18 cellular contexts compared by ENCODE assay signal in genomic region chr3:89172150-89172549, GRCh38.
DNase-seq lines count a peak whose midpoint lies in the region; ATAC-seq and TF ChIP-seq lines count a peak whose summit lies in the region.
"Had no signal": no experiment of that assay in that cellular context is flagged by ENCODE, and none has a peak within 500 bp of the region (broad histone marks: within the 10 kb centered on the region; RNA-seq: fewer than 3 reads in every experiment).

No MANE protein-coding gene starts in this region.

- H3K18ac ChIP-seq in H9 (ENCODE audit: insufficient read length, low read depth, low read length) (no peak overlapping the region), trophoblast cell (ENCODE audit: low read length) (no peak overlapping the region)

- no peaks in the 10 kb centered on the region; the same call in 1 of the 2 replicates for H3K4me1 ChIP-seq in H9 (ENCODE audit: insufficient read depth, low read length)
- H3K4me1 ChIP-seq in iPS-18a (ENCODE audit: control insufficient read depth, low read depth, low read length), result peaks cover 30% of the 10 kb centered on the region
- H3K4me1 ChIP-seq in trophoblast cell (ENCODE audit: control insufficient read depth in 1 of 2, insufficient read depth in 2 of 2, low read length in 2 of 2), result no peaks in the 10 kb centered on the region
- H3K4me1 ChIP-seq in A673 (ENCODE audit: insufficient read depth, low read length, poor library complexity, severe bottlenecking), result peaks cover 32% of the 10 kb centered on the region

- peaks cover 0 to 4% (median 0%) of the 10 kb centered on the region in 3 experiments; a peak in 1 of 7 replicates for H3K36me3 Mint-ChIP-seq in H9 (ENCODE audit: insufficient read depth in 1 of 3, low read depth in 3 of 3)
- H3K36me3 Mint-ChIP-seq: CD4-positive, CD25-positive, alpha-beta regulatory T cell had no signal

- ATAC-seq in HG03521 (IDR thresholded peaks at IDR 0.05; ENCODE audit: unreplicated experiment), result no peak
- ATAC-seq: HCT116 had no signal

- H3K9me3 ChIP-seq in H9 (ENCODE audit: control insufficient read depth, low read depth, low read length) (no peaks in the 10 kb centered on the region), iPS-18a (ENCODE audit: control insufficient read depth, low read depth, low read length) (no peaks in the 10 kb centered on the region), trophoblast cell (ENCODE audit: insufficient read depth, low read depth, low read length) (no peaks in the 10 kb centered on the region), A673 (ENCODE audit: low read depth, low read length, poor library complexity, severe bottlenecking) (no peaks in the 10 kb centered on the region)

- intact Hi-C loops in A673 (cut with micrococcal nuclease; ENCODE audit: unreplicated experiment), result no loop called here

- H3T11ph ChIP-seq in H9 (ENCODE audit: low read length), result no peak overlapping the region

- H3K4me3 ChIP-seq in iPS-18a (ENCODE audit: low read length) (no peak overlapping the region), trophoblast cell (ENCODE audit: low read depth, low read length) (no peak overlapping the region), A673 (ENCODE audit: low read depth, low read length, poor library complexity, severe bottlenecking) (no peak overlapping the region)

- no peaks in the 10 kb centered on the region for H4K20me1 ChIP-seq in H9 (ENCODE audit: control insufficient read depth, insufficient read depth, insufficient read length)

- H3K4me1 Mint-ChIP-seq in H9, result peaks cover 28 to 38% of the 10 kb centered on the region in 2 experiments
- H3K4me1 Mint-ChIP-seq: CD4-positive, CD25-positive, alpha-beta regulatory T cell had no signal

- H3K27ac Mint-ChIP-seq in H9, result peak overlapping the region; percentile 40 to 93 (median 42); a peak in 4 of 7 replicates
- H3K27ac Mint-ChIP-seq: CD4-positive, CD25-positive, alpha-beta regulatory T cell had no signal

- no peaks in the 10 kb centered on the region for H3K23me2 ChIP-seq in H9 (ENCODE audit: insufficient read length, low read depth, low read length, poor library complexity, severe bottlenecking)

- no peak overlapping the region for H3K4me3 Mint-ChIP-seq in H9
- H3K4me3 Mint-ChIP-seq: CD4-positive, CD25-positive, alpha-beta regulatory T cell had no signal

- H3K79me1 ChIP-seq in H9 (ENCODE audit: insufficient read depth, low read depth, low read length, poor library complexity, severe bottlenecking), result no peaks in the 10 kb centered on the region
- H3K79me1 ChIP-seq in trophoblast cell (ENCODE audit: low read length), result no peaks in the 10 kb centered on the region

- no peak overlapping the region for H3K23ac ChIP-seq in H9 (ENCODE audit: insufficient read length, low read depth, low read length)
- H3K23ac ChIP-seq in trophoblast cell (ENCODE audit: low read length), result no peak overlapping the region

- H4K91ac ChIP-seq in H9 (ENCODE audit: insufficient read length, low read depth, low read length) (no peak overlapping the region), trophoblast cell (ENCODE audit: low read depth, low read length) (no peak overlapping the region)

- H2BK12ac ChIP-seq in H9 (ENCODE audit: insufficient read length, low read depth, low read length) (no peak overlapping the region), trophoblast cell (ENCODE audit: low read length) (no peak overlapping the region)

- no peak overlapping the region for H4K5ac ChIP-seq in H9 (ENCODE audit: insufficient read length, low read depth, low read length)

- no peaks in the 10 kb centered on the region for H3K9me3 Mint-ChIP-seq in H9

- H3K79me2 ChIP-seq in H9 (ENCODE audit: insufficient read depth, low read length) (no peaks in the 10 kb centered on the region), trophoblast cell (ENCODE audit: control insufficient read depth, insufficient read depth, low read length, poor library complexity) (no peaks in the 10 kb centered on the region)

- H3K27ac ChIP-seq in H9 (ENCODE audit: insufficient read length, low read depth, low read length) (no peak overlapping the region), iPS-18a (ENCODE audit: low read length) (peak overlapping the region; percentile 21), trophoblast cell (ENCODE audit: low read depth, low read length) (no peak overlapping the region), A673 (ENCODE audit: low read depth, low read length, poor library complexity, severe bottlenecking) (no peak overlapping the region)

- H3K4ac ChIP-seq in H9 (ENCODE audit: low read depth, low read length) (no peak overlapping the region), trophoblast cell (ENCODE audit: low read depth, low read length) (no peak overlapping the region)

- H3K4me2 ChIP-seq in H9 (ENCODE audit: insufficient read depth, insufficient read length, low read length), result no peak overlapping the region
- no peak overlapping the region for H3K4me2 ChIP-seq in trophoblast cell (ENCODE audit: low read length)

- H4K8ac ChIP-seq in H9 (replicated peaks; ENCODE audit: insufficient read length, low read depth, low read length), result no peak overlapping the region
- H4K8ac ChIP-seq in trophoblast cell (ENCODE audit: low read depth, low read length), result no peak overlapping the region

- TF ChIP-seq CTCF in H9 (conservative IDR thresholded peaks at IDR 0.05) (no peak), A673 (conservative IDR thresholded peaks at IDR 0.05; ENCODE audit: low read depth, low read length) (no peak)

- no peak overlapping the region for H2BK20ac ChIP-seq in H9 (ENCODE audit: low read depth, low read length, poor library complexity, severe bottlenecking)

- no peak overlapping the region for H4K12ac ChIP-seq in trophoblast cell (ENCODE audit: low read depth, low read length)

- no CpG with 5 or more reads among the region's 2 CpGs for WGBS in H9 (ENCODE audit: extremely low coverage, insufficient read length, low lambda C conversion rate)
- no CpG with 5 or more reads among the region's 2 CpGs for WGBS in trophoblast cell (ENCODE audit: extremely low coverage, insufficient coverage, insufficient read length)

- H3K36me3 ChIP-seq in iPS-18a (ENCODE audit: control insufficient read depth, low read depth, low read length) (no peaks in the 10 kb centered on the region), trophoblast cell (ENCODE audit: control insufficient read depth in 1 of 2, insufficient read depth in 2 of 2, low read length in 2 of 2) (no peaks in the 10 kb centered on the region), A673 (ENCODE audit: insufficient read depth, low read length, poor library complexity, severe bottlenecking) (no peaks in the 10 kb centered on the region)

- no peak overlapping the region for H3K56ac ChIP-seq in H9 (ENCODE audit: insufficient read length, low read depth, low read length)

- no peak overlapping the region for H2BK15ac ChIP-seq in H9 (ENCODE audit: low read depth, low read length)

- H3K14ac ChIP-seq in H9 (ENCODE audit: insufficient read depth, low read length) (no peak overlapping the region), trophoblast cell (ENCODE audit: low read length) (no peak overlapping the region)

- H3K27me3 ChIP-seq in H9 (ENCODE audit: insufficient read depth, low read length) (no peaks in the 10 kb centered on the region), iPS-18a (ENCODE audit: control insufficient read depth, insufficient read depth, low read length) (no peaks in the 10 kb centered on the region), trophoblast cell (ENCODE audit: insufficient read depth, low read length) (no peaks in the 10 kb centered on the region), A673 (replicated peaks; ENCODE audit: insufficient read depth, low read depth, low read length, poor library complexity) (no peaks in the 10 kb centered on the region)

- no peak overlapping the region for H2BK5ac ChIP-seq in H9 (ENCODE audit: insufficient read length, low read length)
- H2BK5ac ChIP-seq in trophoblast cell (ENCODE audit: low read depth, low read length, poor library complexity), result no peak overlapping the region

- H2BK120ac ChIP-seq in H9 (ENCODE audit: low read depth, low read length, poor library complexity, severe bottlenecking), result no peak overlapping the region
- H2BK120ac ChIP-seq in trophoblast cell (ENCODE audit: insufficient read depth, low read length, poor library complexity), result no peak overlapping the region

- BruUV-seq in A673 (replicated peaks; lab: Mats Ljungman, UMichigan), result no TSS peak

- POLR2A ChIA-PET in A673 (lab: Charles Lee; ENCODE audit: low non-redundant PET), result interaction anchor here (0.6 kb wide), 1 partner anchor 11 kb away, joined by 3 read pairs; no protein-coding TSS in a partner anchor

- CTCF ChIA-PET in A673 (lab: Charles Lee), result no interaction called here

- H3K9ac ChIP-seq in H9 (ENCODE audit: extremely low read depth, insufficient read length, low read length), result no peak overlapping the region
- H3K9ac ChIP-seq in iPS-18a (ENCODE audit: low read length), result no peak overlapping the region
- H3K9ac ChIP-seq in trophoblast cell (ENCODE audit: low read length), result no peak overlapping the region

- no peak for DNase-seq in H9
- peak; percentile 6 for DNase-seq in astrocyte of the hippocampus (ENCODE audit: low read depth, low spot score)
- no peak for DNase-seq in trophoblast cell
- no peak for DNase-seq in A673 (ENCODE audit: low spot score)
- no peak for DNase-seq in COR-L47 (lab: John Stamatoyannopoulos, UW)
- DNase-seq: Calu3; CD4-positive, CD25-positive, alpha-beta regulatory T cell; DMS79; IMR-90; Karpas-422; MM.1S; NCI-H1092 treated with DMSO at 0.1 percent for 48 hours; NCI-H2227 treated with DMSO at 0.1 percent for 48 hours; NCI-H524 treated with DMSO at 0.1 percent for 48 hours; SHP77 had no signal

- H2AK5ac ChIP-seq in H9 (ENCODE audit: insufficient read length, low read length) (no peak overlapping the region), trophoblast cell (ENCODE audit: low read length) (no peak overlapping the region)

- H3K27me3 Mint-ChIP-seq in H9 (ENCODE audit: low read depth), result no peaks in the 10 kb centered on the region
- H3K27me3 Mint-ChIP-seq: CD4-positive, CD25-positive, alpha-beta regulatory T cell had no signal

- no peak overlapping the region for H2AFZ ChIP-seq in H9 (ENCODE audit: low read length)
- H2AFZ ChIP-seq in trophoblast cell (ENCODE audit: insufficient read depth, low read length, poor library complexity), result no peak overlapping the region
